ENCODE assay signal across 11 cellular contexts in the genomic region with DNA sequence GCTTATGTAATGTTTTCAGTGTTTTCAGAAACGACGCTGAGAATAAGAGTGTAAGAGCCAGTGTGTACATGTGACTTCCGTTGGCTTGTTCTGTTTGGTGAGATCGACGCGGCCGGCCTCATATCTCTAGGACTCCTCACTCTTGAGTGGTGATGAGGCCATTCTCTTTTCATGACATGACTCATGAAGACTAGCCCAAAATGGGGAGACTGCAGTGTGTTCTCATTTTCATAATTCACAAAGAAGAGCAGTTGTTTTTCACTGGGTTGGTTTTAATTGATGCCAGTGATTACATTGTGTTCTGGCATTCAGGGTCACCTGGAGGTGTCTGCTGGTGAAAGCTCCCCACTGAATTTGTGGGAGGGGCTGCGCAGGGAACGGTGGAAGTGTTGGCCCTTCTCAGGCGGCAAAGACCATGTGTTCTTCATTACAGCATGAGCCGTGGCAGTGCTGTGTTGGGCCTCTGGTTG.
A peak's percentile ranks its signal among the peaks of the same experiment; 100 is the strongest.
DNase-seq lines count a peak whose midpoint lies in the region; ATAC-seq and TF ChIP-seq lines count a peak whose summit lies in the region.
"Had no signal": no experiment of that assay in that cellular context is flagged by ENCODE, and none has a peak within 500 bp of the region (broad histone marks: within the 10 kb centered on the region; RNA-seq: fewer than 3 reads in every experiment).

No MANE protein-coding gene starts in this region.

- no peaks in the 10 kb centered on the region for H3K27me3 Mint-ChIP-seq in activated naive CD4-positive, alpha-beta T cell treated with anti-CD3 and anti-CD28 coated beads, Interleukin-2, amount 10 ng/mL, durations not matched to agents 7 days and 5 days
- no peaks in the 10 kb centered on the region for H3K27me3 Mint-ChIP-seq in chondrocyte (ENCODE audit: low read depth)

- H3K4me1 ChIP-seq in uterus (peaks cover 13 to 18% of the 10 kb centered on the region in 2 donors), colonic mucosa (peaks cover 15% of the 10 kb centered on the region)

- H3K4me3 Mint-ChIP-seq in activated naive CD4-positive, alpha-beta T cell treated with anti-CD3 and anti-CD28 coated beads, Interleukin-2, amount 10 ng/mL, durations not matched to agents 7 days and 5 days: no peak overlapping the region
- H3K4me3 Mint-ChIP-seq in chondrocyte (ENCODE audit: unreplicated experiment): peak overlapping the region; percentile 45

- H3K4me3 ChIP-seq in uterus (no peak overlapping the region), colonic mucosa (no peak overlapping the region)

- H3K9ac ChIP-seq in colonic mucosa (ENCODE audit: low read depth in 2 of 2, low read length in 2 of 2): no peak overlapping the region

- H3K9me3 ChIP-seq in uterus (no peaks in the 10 kb centered on the region), colonic mucosa (no peaks in the 10 kb centered on the region)

- H3K36me3 ChIP-seq in uterus: no peaks in the 10 kb centered on the region
- no peaks in the 10 kb centered on the region for H3K36me3 ChIP-seq in colonic mucosa

- intact Hi-C loops in uterus (cut with DNase I; ENCODE audit: low total_unique reads) (no loop called here), colonic mucosa (cut with DNase I) (no loop called here)

- no peak for ATAC-seq in HG03108 (IDR thresholded peaks at IDR 0.05; ENCODE audit: unreplicated experiment)

- no peaks in the 10 kb centered on the region for H3K27me3 ChIP-seq in uterus
- no peaks in the 10 kb centered on the region for H3K27me3 ChIP-seq in colonic mucosa

- peaks cover 6% of the 10 kb centered on the region for H3K9me3 Mint-ChIP-seq in activated naive CD4-positive, alpha-beta T cell treated with anti-CD3 and anti-CD28 coated beads, Interleukin-2, amount 10 ng/mL, durations not matched to agents 7 days and 5 days
- H3K9me3 Mint-ChIP-seq in chondrocyte (ENCODE audit: low read depth): no peaks in the 10 kb centered on the region

- CTCF ChIA-PET in activated naive CD4-positive, alpha-beta T cell treated with anti-CD3 and anti-CD28 coated beads, Interleukin-2, amount 10 ng/mL, durations not matched to agents 7 days and 5 days (lab: Charles Lee): no interaction called here

- TF ChIP-seq CTCF in chondrocyte (IDR thresholded peaks at IDR 0.05): no peak
- no peak for TF ChIP-seq CTCF in uterus (IDR thresholded peaks at IDR 0.05)
- no peak for TF ChIP-seq CTCF in colonic mucosa (IDR thresholded peaks at IDR 0.05)

- DNase-seq in activated naive CD4-positive, alpha-beta T cell treated with Interleukin-2 at 50 U/mL for 16 hours: peak; percentile 17
- DNase-seq in activated naive CD4-positive, alpha-beta T cell treated with anti-CD3 and anti-CD28 coated beads, Interleukin-2, amount 10 ng/mL, durations not matched to agents 7 days and 5 days: no peak
- DNase-seq in chondrocyte (ENCODE audit: low spot score): no peak
- DNase-seq in myocyte (ENCODE audit: low read depth): peak; percentile 75
- DNase-seq in uterus: peak; percentile 62 to 77
- no peak for DNase-seq in HK-2 (ENCODE audit: unreplicated experiment)
- DNase-seq in colonic mucosa: no peak
- DNase-seq: activated CD4-positive, CD25-positive, alpha-beta regulatory T cell; NCI-H446 had no signal

- H3K36me3 Mint-ChIP-seq in activated naive CD4-positive, alpha-beta T cell treated with anti-CD3 and anti-CD28 coated beads, Interleukin-2, amount 10 ng/mL, durations not matched to agents 7 days and 5 days: no peaks in the 10 kb centered on the region
- peaks cover 10% of the 10 kb centered on the region for H3K36me3 Mint-ChIP-seq in chondrocyte (ENCODE audit: low read depth)
- H3K36me3 Mint-ChIP-seq: CD4-positive, alpha-beta memory T cell had no signal

- H3K27ac ChIP-seq in uterus: peak overlapping the region; percentile 85 to 87
- H3K27ac ChIP-seq in colonic mucosa: no peak overlapping the region

- no peak for TF ChIP-seq POLR2A in uterus (IDR thresholded peaks at IDR 0.05)

- no peak overlapping the region for H3K27ac Mint-ChIP-seq in activated naive CD4-positive, alpha-beta T cell treated with anti-CD3 and anti-CD28 coated beads, Interleukin-2, amount 10 ng/mL, durations not matched to agents 7 days and 5 days
- peak overlapping the region; percentile 99 for H3K27ac Mint-ChIP-seq in chondrocyte (ENCODE audit: unreplicated experiment)

- peaks cover 2% of the 10 kb centered on the region for H3K4me1 Mint-ChIP-seq in activated naive CD4-positive, alpha-beta T cell treated with anti-CD3 and anti-CD28 coated beads, Interleukin-2, amount 10 ng/mL, durations not matched to agents 7 days and 5 days
- H3K4me1 Mint-ChIP-seq in chondrocyte (ENCODE audit: low read depth): peaks cover 90% of the 10 kb centered on the region

Comparison
In these comparisons a context has a peak if more than half of its experiments do, and no peak if none do; other contexts are left out.
1. DNase-seq: peak in activated naive CD4-positive, alpha-beta T cell treated with Interleukin-2 at 50 U/mL for 16 hours (single experiment), myocyte (single experiment) and uterus (2 of 2); none in activated naive CD4-positive, alpha-beta T cell treated with anti-CD3 and anti-CD28 coated beads, Interleukin-2, amount 10 ng/mL, durations not matched to agents 7 days and 5 days (single experiment), chondrocyte (single experiment), HK-2 (single experiment) and colonic mucosa (single experiment).